1 cellular context compared by ENCODE assay signal in the genomic region with DNA sequence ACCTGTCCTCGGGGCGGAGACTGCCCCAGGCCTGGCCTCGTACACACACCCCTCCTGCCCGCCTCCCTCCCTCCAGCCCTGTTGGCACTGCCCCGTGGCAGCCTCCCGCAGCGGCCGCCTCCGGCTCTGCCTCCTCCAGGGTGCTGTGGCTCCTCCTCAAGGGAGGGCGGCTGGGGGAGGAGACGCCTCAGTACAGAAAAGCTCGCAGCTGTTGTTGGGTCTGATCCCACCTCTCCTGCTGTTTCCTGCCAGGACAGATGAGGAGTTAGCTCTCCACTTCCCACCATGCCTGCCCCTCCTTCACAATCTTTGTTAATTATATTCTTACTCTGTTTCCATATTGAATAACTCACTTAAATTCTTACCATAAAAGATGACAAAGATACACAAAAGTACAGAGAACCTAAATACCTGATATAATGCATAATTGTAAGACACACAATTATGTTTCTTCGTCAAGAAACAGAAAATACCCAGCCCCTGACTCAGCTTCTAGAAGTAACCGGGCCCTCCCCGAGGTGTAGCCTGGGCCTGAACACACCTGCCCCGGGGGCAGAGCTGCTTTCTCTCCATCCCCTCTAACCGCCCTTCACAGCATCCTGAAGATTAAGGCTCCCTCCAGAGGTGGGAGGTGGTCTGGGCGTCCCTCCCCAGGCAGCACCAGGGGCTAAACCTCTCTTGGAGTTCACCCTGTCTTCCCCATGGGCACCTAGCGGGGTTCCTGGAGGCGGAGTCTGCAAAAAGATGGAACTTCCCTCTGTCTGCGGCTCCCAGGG.
TF ChIP-seq lines count a peak whose summit lies in the region.

No MANE protein-coding gene starts in this region.

TF ChIP-seq in WTC11, 78 proteins besides CTCF, POLR2A, EP300 and RAD21 (continued from another document):
- TF ChIP-seq ERG (CRISPR knock-in tag; IDR thresholded peaks at IDR 0.05): no peak
- TF ChIP-seq FOXJ3 (CRISPR knock-in tag; IDR thresholded peaks at IDR 0.05; ENCODE audit: borderline replicate concordance): no peak
- no peak for TF ChIP-seq STAT6 (CRISPR knock-in tag; conservative IDR thresholded peaks at IDR 0.05; ENCODE audit: low read depth)
TF ChIP-seq in WTC11: peak in this region for 0.
